In the genomic region with DNA sequence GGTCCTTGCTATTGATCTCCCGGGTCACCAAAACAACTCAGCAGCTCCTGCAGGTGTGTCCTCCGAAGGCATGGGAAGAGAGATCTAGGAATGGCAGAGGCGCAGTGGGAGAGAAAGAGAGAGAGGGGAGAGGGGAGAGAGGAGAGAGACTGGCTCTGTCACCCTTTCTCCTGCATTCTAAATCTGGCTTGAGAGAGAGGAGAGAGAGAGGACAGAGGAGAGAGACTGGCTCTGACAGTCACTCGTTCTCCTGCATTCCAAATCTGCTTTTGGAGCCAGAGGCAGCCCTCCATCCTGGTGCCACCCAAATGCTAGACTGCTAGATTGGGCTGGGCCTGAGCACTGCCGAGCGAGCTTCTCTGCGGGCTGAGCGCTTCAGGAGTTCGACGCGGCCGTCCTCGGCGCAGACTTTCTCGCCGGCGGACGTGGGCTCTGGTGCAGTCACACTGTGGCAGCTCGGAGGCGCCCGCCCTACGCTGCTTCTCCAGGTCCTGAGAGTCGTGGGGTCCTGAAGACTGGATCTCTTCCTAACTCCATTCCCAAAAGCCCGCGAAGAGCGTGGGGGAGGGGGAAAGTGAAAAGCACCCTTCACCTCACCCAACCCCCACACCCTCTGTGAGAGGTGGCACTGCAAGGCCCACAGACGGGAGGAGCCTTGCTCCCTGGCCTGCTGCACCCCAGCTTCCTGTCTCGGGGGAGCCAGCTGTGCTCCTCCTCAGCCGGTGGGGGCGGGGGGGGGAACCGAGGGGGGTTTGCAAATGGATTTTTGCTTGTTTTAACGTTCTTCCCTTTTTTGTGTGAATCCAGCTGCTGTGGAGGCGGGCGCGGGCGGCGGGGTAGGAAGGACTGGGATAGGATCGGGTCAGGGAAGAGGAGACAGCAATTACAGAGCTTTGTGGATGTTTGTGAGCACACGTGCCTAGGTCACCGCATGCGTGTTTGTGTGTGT, we compare ENCODE assay signal across 8 cellular contexts.
DNase-seq lines count a peak whose midpoint lies in the region; ATAC-seq and TF ChIP-seq lines count a peak whose summit lies in the region.

No MANE protein-coding gene starts in this region.

- 24 to 30% methylated on average over 18 to 39 of the region's 41 CpGs for WGBS in upper lobe of left lung, 2 donors

- H3K27ac Mint-ChIP-seq in activated naive CD8-positive, alpha-beta T cell, result no peak overlapping the region
- no peak overlapping the region for H3K27ac Mint-ChIP-seq in activated naive CD8-positive, alpha-beta T cell treated with anti-CD3 and anti-CD28 coated beads for 36 hours
- no peak overlapping the region for H3K27ac Mint-ChIP-seq in T-cell

- H3K4me1 Mint-ChIP-seq in activated naive CD8-positive, alpha-beta T cell (ENCODE audit: low read depth), result peaks cover 18% of the 10 kb centered on the region
- peaks cover 18% of the 10 kb centered on the region for H3K4me1 Mint-ChIP-seq in activated naive CD8-positive, alpha-beta T cell treated with anti-CD3 and anti-CD28 coated beads for 36 hours
- H3K4me1 Mint-ChIP-seq in T-cell, result peaks cover 10 to 24% (median 12%) of the 10 kb centered on the region in 3 donors

- no peak overlapping the region for H3K27ac ChIP-seq in iPS-20b (ENCODE audit: low read length)
- H3K27ac ChIP-seq in upper lobe of left lung, result no peak overlapping the region

- H3K4me3 Mint-ChIP-seq in activated naive CD8-positive, alpha-beta T cell, result peak overlapping the region; percentile 55
- H3K4me3 Mint-ChIP-seq in activated naive CD8-positive, alpha-beta T cell treated with anti-CD3 and anti-CD28 coated beads for 36 hours, result no peak overlapping the region
- peak overlapping the region in 2 of 3 donors; percentile 21 to 57 for H3K4me3 Mint-ChIP-seq in T-cell

- H3K4me3 ChIP-seq in iPS-20b (ENCODE audit: low read length), result peak overlapping the region; percentile 55
- peak overlapping the region in 1 of 4 donors; percentile 13 for H3K4me3 ChIP-seq in upper lobe of left lung

- no peak for TF ChIP-seq CTCF in upper lobe of left lung (IDR thresholded peaks at IDR 0.05)

- no peak for DNase-seq in activated naive CD8-positive, alpha-beta T cell treated with anti-CD3 and anti-CD28 coated beads for 36 hours
- DNase-seq in T-cell (no peak), upper lobe of left lung (peak; percentile 19 to 79), anterior cingulate cortex (lab: John Stamatoyannopoulos, UW) (no peak), epidermal melanocyte (ENCODE audit: insufficient read length, low spot score) (no peak), NCI-H1436 treated with DMSO at 0.1 percent for 48 hours (lab: John Stamatoyannopoulos, UW) (no peak)

- CTCF ChIA-PET in T-cell (lab: Charles Lee), result no interaction called here

- peaks cover 2% of the 10 kb centered on the region for H3K36me3 Mint-ChIP-seq in activated naive CD8-positive, alpha-beta T cell
- peaks cover 4% of the 10 kb centered on the region for H3K36me3 Mint-ChIP-seq in activated naive CD8-positive, alpha-beta T cell treated with anti-CD3 and anti-CD28 coated beads for 36 hours
- no peaks in the 10 kb centered on the region for H3K36me3 Mint-ChIP-seq in T-cell

- no peaks in the 10 kb centered on the region for H3K36me3 ChIP-seq in iPS-20b (ENCODE audit: insufficient read depth, low read depth, low read length)
- no peaks in the 10 kb centered on the region for H3K36me3 ChIP-seq in upper lobe of left lung

- POLR2A ChIA-PET in T-cell (lab: Charles Lee), result no interaction called here

- ATAC-seq in T-cell (replicated peaks in 1 of 4) (peak in 2 of 4 experiments; percentile 23 to 41), upper lobe of left lung (ENCODE audit: low FRiP score in 2 of 2) (peak; percentile 31 to 68)

- no peak overlapping the region for H3K9ac ChIP-seq in iPS-20b (ENCODE audit: low read depth, low read length)

- H3K9me3 Mint-ChIP-seq in activated naive CD8-positive, alpha-beta T cell (ENCODE audit: low read depth), result no peaks in the 10 kb centered on the region
- H3K9me3 Mint-ChIP-seq in activated naive CD8-positive, alpha-beta T cell treated with anti-CD3 and anti-CD28 coated beads for 36 hours, result peaks cover 2% of the 10 kb centered on the region
- H3K9me3 Mint-ChIP-seq in T-cell, result peaks cover 0 to 4% (median 0%) of the 10 kb centered on the region in 3 donors

- no peak for TF ChIP-seq POLR2A in upper lobe of left lung (IDR thresholded peaks at IDR 0.05)

- H3K27me3 ChIP-seq in iPS-20b (ENCODE audit: insufficient read depth, low read length) (peaks cover 81% of the 10 kb centered on the region), upper lobe of left lung (peaks cover 2 to 37% (median 20%) of the 10 kb centered on the region in 4 donors)

- H3K9me3 ChIP-seq in iPS-20b (ENCODE audit: insufficient read depth, low read depth, low read length), result no peaks in the 10 kb centered on the region
- H3K9me3 ChIP-seq in upper lobe of left lung, result no peaks in the 10 kb centered on the region

- peaks cover 17% of the 10 kb centered on the region; the same call in 1 of the 2 replicates for H3K4me1 ChIP-seq in iPS-20b (ENCODE audit: insufficient read depth, low read length)
- H3K4me1 ChIP-seq in upper lobe of left lung, result peaks cover 0 to 25% (median 14%) of the 10 kb centered on the region in 4 donors

- H3K27me3 Mint-ChIP-seq in activated naive CD8-positive, alpha-beta T cell, result peaks cover 54% of the 10 kb centered on the region
- peaks cover 88% of the 10 kb centered on the region for H3K27me3 Mint-ChIP-seq in activated naive CD8-positive, alpha-beta T cell treated with anti-CD3 and anti-CD28 coated beads for 36 hours
- H3K27me3 Mint-ChIP-seq in T-cell, result peaks cover 68 to 76% of the 10 kb centered on the region in 2 donors

- no peak for TF ChIP-seq EP300 in upper lobe of left lung (IDR thresholded peaks at IDR 0.05)

Comparison
In these comparisons a context has a peak if more than half of its experiments do, and no peak if none do; other contexts are left out.
1. DNase-seq: peak in upper lobe of left lung (2 of 2); none in activated naive CD8-positive, alpha-beta T cell treated with anti-CD3 and anti-CD28 coated beads for 36 hours (single experiment), T-cell (0 of 34), anterior cingulate cortex (0 of 58), epidermal melanocyte (single experiment) and NCI-H1436 treated with DMSO at 0.1 percent for 48 hours (single experiment).